2 cellular contexts compared by ENCODE assay signal in genomic region chr1:3540876-3541275, GRCh38.
TF ChIP-seq lines count a peak whose summit lies in the region.

No MANE protein-coding gene starts in this region.

TF ChIP-seq in IMR-90, 13 proteins besides CTCF, POLR2A, EP300 and RAD21 (continued from another document):
- TF ChIP-seq SMC3 (IDR thresholded peaks at IDR 0.05; ENCODE audit: low read depth, low read length) (no peak), NFE2L2 (IDR thresholded peaks at IDR 0.05; ENCODE audit: low read depth, low read length) (no peak), USF2 (IDR thresholded peaks at IDR 0.05; ENCODE audit: low read depth, low read length) (no peak), CHD1 (IDR thresholded peaks at IDR 0.05; ENCODE audit: low read depth, low read length) (no peak), MXI1 (IDR thresholded peaks at IDR 0.05; ENCODE audit: borderline replicate concordance, low read depth, low read length) (no peak), BHLHE40 (IDR thresholded peaks at IDR 0.05; ENCODE audit: low read depth, low read length) (no peak), RFX5 (IDR thresholded peaks at IDR 0.05; ENCODE audit: low read depth, low read length) (no peak), MAFK (IDR thresholded peaks at IDR 0.05; ENCODE audit: low read depth, low read length) (no peak), CEBPB (IDR thresholded peaks at IDR 0.05; ENCODE audit: low read depth, low read length) (no peak)
- TF ChIP-seq, protein P1, sequence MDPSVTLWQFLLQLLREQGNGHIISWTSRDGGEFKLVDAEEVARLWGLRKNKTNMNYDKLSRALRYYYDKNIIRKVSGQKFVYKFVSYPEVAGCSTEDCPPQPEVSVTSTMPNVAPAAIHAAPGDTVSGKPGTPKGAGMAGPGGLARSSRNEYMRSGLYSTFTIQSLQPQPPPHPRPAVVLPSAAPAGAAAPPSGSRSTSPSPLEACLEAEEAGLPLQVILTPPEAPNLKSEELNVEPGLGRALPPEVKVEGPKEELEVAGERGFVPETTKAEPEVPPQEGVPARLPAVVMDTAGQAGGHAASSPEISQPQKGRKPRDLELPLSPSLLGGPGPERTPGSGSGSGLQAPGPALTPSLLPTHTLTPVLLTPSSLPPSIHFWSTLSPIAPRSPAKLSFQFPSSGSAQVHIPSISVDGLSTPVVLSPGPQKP (IDR thresholded peaks at IDR 0.05; ENCODE audit: borderline replicate concordance, low read depth, low read length): no peak

TF ChIP-seq in neural cell, 6 proteins besides CTCF, POLR2A, EP300 and RAD21:
- TF ChIP-seq, protein P2, sequence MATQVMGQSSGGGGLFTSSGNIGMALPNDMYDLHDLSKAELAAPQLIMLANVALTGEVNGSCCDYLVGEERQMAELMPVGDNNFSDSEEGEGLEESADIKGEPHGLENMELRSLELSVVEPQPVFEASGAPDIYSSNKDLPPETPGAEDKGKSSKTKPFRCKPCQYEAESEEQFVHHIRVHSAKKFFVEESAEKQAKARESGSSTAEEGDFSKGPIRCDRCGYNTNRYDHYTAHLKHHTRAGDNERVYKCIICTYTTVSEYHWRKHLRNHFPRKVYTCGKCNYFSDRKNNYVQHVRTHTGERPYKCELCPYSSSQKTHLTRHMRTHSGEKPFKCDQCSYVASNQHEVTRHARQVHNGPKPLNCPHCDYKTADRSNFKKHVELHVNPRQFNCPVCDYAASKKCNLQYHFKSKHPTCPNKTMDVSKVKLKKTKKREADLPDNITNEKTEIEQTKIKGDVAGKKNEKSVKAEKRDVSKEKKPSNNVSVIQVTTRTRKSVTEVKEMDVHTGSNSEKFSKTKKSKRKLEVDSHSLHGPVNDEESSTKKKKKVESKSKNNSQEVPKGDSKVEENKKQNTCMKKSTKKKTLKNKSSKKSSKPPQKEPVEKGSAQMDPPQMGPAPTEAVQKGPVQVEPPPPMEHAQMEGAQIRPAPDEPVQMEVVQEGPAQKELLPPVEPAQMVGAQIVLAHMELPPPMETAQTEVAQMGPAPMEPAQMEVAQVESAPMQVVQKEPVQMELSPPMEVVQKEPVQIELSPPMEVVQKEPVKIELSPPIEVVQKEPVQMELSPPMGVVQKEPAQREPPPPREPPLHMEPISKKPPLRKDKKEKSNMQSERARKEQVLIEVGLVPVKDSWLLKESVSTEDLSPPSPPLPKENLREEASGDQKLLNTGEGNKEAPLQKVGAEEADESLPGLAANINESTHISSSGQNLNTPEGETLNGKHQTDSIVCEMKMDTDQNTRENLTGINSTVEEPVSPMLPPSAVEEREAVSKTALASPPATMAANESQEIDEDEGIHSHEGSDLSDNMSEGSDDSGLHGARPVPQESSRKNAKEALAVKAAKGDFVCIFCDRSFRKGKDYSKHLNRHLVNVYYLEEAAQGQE (IDR thresholded peaks at IDR 0.05; ENCODE audit: borderline replicate concordance): no peak
- TF ChIP-seq MXI1 (conservative IDR thresholded peaks at IDR 0.05; ENCODE audit: poor library complexity, severe bottlenecking): no peak
- TF ChIP-seq POLR2AphosphoS5 (IDR thresholded peaks at IDR 0.05): no peak
- no peak for TF ChIP-seq EZH2 (IDR thresholded peaks at IDR 0.05; ENCODE audit: borderline replicate concordance, insufficient read depth, low read length, poor library complexity, severe bottlenecking)
- TF ChIP-seq TAF1 (IDR thresholded peaks at IDR 0.05; ENCODE audit: low read depth): no peak
- no peak for TF ChIP-seq SMC3 (conservative IDR thresholded peaks at IDR 0.05; ENCODE audit: poor library complexity)
